Comparison of ENCODE assay signal across 2 cellular contexts in the genomic region with DNA sequence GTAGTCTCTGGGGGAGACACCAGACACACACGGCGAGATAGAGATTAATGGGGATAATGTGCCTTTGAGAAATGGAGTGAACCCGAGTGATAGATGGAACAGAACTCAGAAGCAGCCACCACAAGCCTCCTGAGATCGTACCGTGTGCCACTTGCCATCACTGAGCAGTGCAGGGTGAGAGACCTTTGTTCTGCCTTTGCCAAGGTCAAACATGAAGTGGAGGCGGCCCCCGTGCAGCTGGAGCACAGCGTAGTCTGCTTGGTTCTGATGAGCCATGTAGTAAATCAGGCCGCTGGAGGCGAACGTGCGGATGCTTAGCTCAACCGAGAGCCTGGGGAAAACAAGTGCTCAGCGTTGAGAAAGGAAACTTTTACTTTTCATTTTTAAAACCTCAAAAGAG.
TF ChIP-seq lines count a peak whose summit lies in the region.

No MANE protein-coding gene starts in this region.

TF ChIP-seq in GM23338, 12 proteins besides CTCF, POLR2A, EP300 and RAD21 (continued from another document):
- TF ChIP-seq ZNF462 (CRISPR knock-in tag; IDR thresholded peaks at IDR 0.05) (no peak), REST (IDR thresholded peaks at IDR 0.05; ENCODE audit: unreplicated experiment) (no peak), NANOG (IDR thresholded peaks at IDR 0.05; ENCODE audit: borderline replicate concordance) (no peak), CREB1 (CRISPR knock-in tag; IDR thresholded peaks at IDR 0.05; ENCODE audit: low read depth) (no peak), POLR2AphosphoS5 (IDR thresholded peaks at IDR 0.05; ENCODE audit: low read depth) (no peak), EZH2phosphoT487 (IDR thresholded peaks at IDR 0.05; ENCODE audit: unreplicated experiment) (no peak)
- TF ChIP-seq, protein P1, sequence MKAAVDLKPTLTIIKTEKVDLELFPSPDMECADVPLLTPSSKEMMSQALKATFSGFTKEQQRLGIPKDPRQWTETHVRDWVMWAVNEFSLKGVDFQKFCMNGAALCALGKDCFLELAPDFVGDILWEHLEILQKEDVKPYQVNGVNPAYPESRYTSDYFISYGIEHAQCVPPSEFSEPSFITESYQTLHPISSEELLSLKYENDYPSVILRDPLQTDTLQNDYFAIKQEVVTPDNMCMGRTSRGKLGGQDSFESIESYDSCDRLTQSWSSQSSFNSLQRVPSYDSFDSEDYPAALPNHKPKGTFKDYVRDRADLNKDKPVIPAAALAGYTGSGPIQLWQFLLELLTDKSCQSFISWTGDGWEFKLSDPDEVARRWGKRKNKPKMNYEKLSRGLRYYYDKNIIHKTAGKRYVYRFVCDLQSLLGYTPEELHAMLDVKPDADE (IDR thresholded peaks at IDR 0.05), result no peak

TF ChIP-seq in WTC11, 78 proteins besides CTCF, POLR2A, EP300 and RAD21 (continued from another document):
- TF ChIP-seq, protein P2, sequence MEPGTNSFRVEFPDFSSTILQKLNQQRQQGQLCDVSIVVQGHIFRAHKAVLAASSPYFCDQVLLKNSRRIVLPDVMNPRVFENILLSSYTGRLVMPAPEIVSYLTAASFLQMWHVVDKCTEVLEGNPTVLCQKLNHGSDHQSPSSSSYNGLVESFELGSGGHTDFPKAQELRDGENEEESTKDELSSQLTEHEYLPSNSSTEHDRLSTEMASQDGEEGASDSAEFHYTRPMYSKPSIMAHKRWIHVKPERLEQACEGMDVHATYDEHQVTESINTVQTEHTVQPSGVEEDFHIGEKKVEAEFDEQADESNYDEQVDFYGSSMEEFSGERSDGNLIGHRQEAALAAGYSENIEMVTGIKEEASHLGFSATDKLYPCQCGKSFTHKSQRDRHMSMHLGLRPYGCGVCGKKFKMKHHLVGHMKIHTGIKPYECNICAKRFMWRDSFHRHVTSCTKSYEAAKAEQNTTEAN (CRISPR knock-in tag; IDR thresholded peaks at IDR 0.05), result no peak
- TF ChIP-seq ZNF219 (CRISPR knock-in tag; IDR thresholded peaks at IDR 0.05; ENCODE audit: borderline replicate concordance) (no peak), EMX1 (CRISPR knock-in tag; IDR thresholded peaks at IDR 0.05) (no peak), CBFB (CRISPR knock-in tag; IDR thresholded peaks at IDR 0.05; ENCODE audit: low read depth) (no peak), FOXP4 (CRISPR knock-in tag; IDR thresholded peaks at IDR 0.05) (no peak)
TF ChIP-seq in WTC11: peak in this region for 0.
